ENCODE assay signal across 8 cellular contexts in the genomic region with DNA sequence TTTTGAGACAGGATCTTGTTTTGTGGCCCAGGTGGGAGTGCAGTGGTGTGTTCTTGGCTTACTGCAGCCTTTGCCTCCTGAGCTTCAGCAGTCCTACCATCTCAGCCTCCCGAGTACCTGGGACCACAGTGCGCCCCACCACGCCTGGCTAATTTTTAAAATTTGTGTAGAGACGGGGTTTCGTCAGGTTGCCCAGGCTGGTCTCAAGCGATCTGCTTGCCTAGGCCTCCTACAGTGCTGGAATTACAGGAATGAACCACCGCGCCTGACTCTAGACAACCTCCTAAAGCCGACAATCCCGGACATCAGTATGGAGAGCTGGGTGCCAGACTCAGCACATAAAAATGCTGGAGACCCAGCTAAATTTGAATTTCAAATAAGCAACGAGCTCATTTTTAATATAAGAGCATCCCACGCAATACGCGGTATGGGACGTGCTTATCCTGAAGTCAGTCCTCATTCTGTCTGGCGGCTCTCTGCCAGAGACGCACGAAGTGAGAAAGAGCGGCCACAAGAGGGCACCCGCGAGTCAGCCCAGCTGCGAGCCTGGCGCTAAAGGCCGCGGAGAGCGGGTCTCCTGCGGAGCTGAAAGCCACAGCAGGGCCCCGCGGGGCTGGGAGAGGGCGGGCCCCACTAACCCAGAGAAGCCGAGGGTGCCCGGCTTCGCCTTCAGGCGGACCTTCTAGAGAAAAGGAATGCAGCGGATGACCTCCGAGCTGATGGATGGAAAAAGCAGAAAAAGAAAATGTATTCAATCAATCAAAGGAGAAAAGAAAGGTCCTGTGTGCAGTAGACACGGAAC. TPM values are rescaled to one million over a fixed set of nuclear protein-coding genes. Genes with fewer than 3 reads are reported as not detected.
DNase-seq lines count a peak whose midpoint lies in the region; ATAC-seq and TF ChIP-seq lines count a peak whose summit lies in the region.

No MANE protein-coding gene starts in this region.

- peak overlapping the region; percentile 55 for H3K4me3 Mint-ChIP-seq in GM23338

- no peak overlapping the region for H3K27ac Mint-ChIP-seq in GM23338

- no peaks in the 10 kb centered on the region; the same call in 1 of the 3 replicates for H3K36me3 Mint-ChIP-seq in GM23338 (ENCODE audit: low read depth)

- H3K4me1 ChIP-seq in ES-I3 (ENCODE audit: insufficient read depth, low read length) (peaks cover 3% of the 10 kb centered on the region; the same call in 1 of the 2 replicates), GM23338 (ENCODE audit: insufficient read depth) (peaks cover 17% of the 10 kb centered on the region), SK-N-SH (ENCODE audit: control insufficient read depth in 1 of 2, insufficient read depth in 2 of 2, low read depth in 1 of 2, low read length in 1 of 2) (peaks cover 7 to 28% of the 10 kb centered on the region in 2 experiments; a peak in 2 of 4 replicates), upper lobe of right lung (peaks cover 12% of the 10 kb centered on the region)

- H3K4me2 ChIP-seq in GM23338 (peak overlapping the region; percentile 80), SK-N-SH (peak overlapping the region; percentile 67)

- H3K79me2 ChIP-seq in GM23338 (replicated peaks; ENCODE audit: insufficient read depth) (no peaks in the 10 kb centered on the region), SK-N-SH (ENCODE audit: insufficient read depth) (no peaks in the 10 kb centered on the region)

- peak overlapping the region; percentile 47 for H3K4me3 ChIP-seq in GM23338
- no peak overlapping the region for H3K4me3 ChIP-seq in LNCaP clone FGC (ENCODE audit: low read depth, low read length)
- H3K4me3 ChIP-seq in SK-N-SH (ENCODE audit: low read depth in 2 of 2, low read length in 1 of 2), result peak overlapping the region; percentile 2 to 37; a peak in 2 of 4 replicates
- H3K4me3 ChIP-seq in upper lobe of right lung, result no peak overlapping the region

- ATAC-seq in GM23338 (peak; percentile 72), upper lobe of right lung (peak; percentile 92)

- H3K27ac ChIP-seq in GM23338 (ENCODE audit: low read depth) (no peak overlapping the region), SK-N-SH (ENCODE audit: low read depth in 2 of 2, low read length in 1 of 2) (no peak overlapping the region), upper lobe of right lung (no peak overlapping the region)

- 16% methylated on average over 34 of the region's 37 CpGs for WGBS in SK-N-SH (ENCODE audit: low lambda C conversion rate)

- H3K9ac ChIP-seq in ES-I3 (ENCODE audit: low read depth, low read length) (peak overlapping the region; percentile 19; the same call in 1 of the 2 replicates), SK-N-SH (no peak overlapping the region)

- peaks cover 78% of the 10 kb centered on the region for H3K27me3 Mint-ChIP-seq in GM23338 (ENCODE audit: insufficient read depth, low read depth, poor library complexity)

- TF ChIP-seq CTCF in GM23338 (conservative IDR thresholded peaks at IDR 0.05; ENCODE audit: low read depth in 2 of 2) (peak; percentile 90 to 95), LNCaP clone FGC (IDR thresholded peaks at IDR 0.05; ENCODE audit: control insufficient read depth, extremely low read depth, insufficient read depth) (peak; percentile 86), SK-N-SH (IDR thresholded peaks at IDR 0.05) (peak; percentile 92), upper lobe of right lung (IDR thresholded peaks at IDR 0.05) (peak; percentile 96)

- no peak overlapping the region for H2AFZ ChIP-seq in GM23338
- peak overlapping the region; percentile 48; the same call in 1 of the 2 replicates for H2AFZ ChIP-seq in SK-N-SH (ENCODE audit: low read depth)

- POLR2A ChIA-PET in SK-N-SH (lab: Yijun Ruan, JAX), result interaction anchor here (0.6 kb wide), 1 partner anchor 290 kb away, joined by 3 read pairs; no protein-coding TSS in a partner anchor

- peaks cover 19% of the 10 kb centered on the region for H3K9me3 Mint-ChIP-seq in GM23338

- H3K27me3 ChIP-seq in GM23338 (ENCODE audit: insufficient read depth) (peaks cover 87% of the 10 kb centered on the region), SK-N-SH (ENCODE audit: insufficient read depth) (peaks cover 27% of the 10 kb centered on the region), upper lobe of right lung (peaks cover 73% of the 10 kb centered on the region)

- peaks cover 19% of the 10 kb centered on the region for H3K4me1 Mint-ChIP-seq in GM23338

- H3K9me3 ChIP-seq in ES-I3 (ENCODE audit: control insufficient read depth, insufficient read depth, low read length) (no peaks in the 10 kb centered on the region; the same call in 1 of the 2 replicates), SK-N-SH (no peaks in the 10 kb centered on the region), upper lobe of right lung (no peaks in the 10 kb centered on the region)

- TF ChIP-seq EP300 in SK-N-SH (IDR thresholded peaks at IDR 0.05; ENCODE audit: borderline replicate concordance in 1 of 2, low read depth in 1 of 2, low read length in 1 of 2), result no peak

- CTCF ChIA-PET in SK-N-SH (lab: Yijun Ruan, JAX), result interaction anchor here (0.6 to 4.7 kb wide), 42 partner anchors 10 to 290 kb away, joined by 3 to 73 read pairs (median 4); a partner anchor contains a TSS

- H3K9me2 ChIP-seq in GM23338 (ENCODE audit: insufficient read depth) (no peaks in the 10 kb centered on the region), SK-N-SH (no peaks in the 10 kb centered on the region)

- H3F3A ChIP-seq in GM23338 (replicated peaks; ENCODE audit: low read depth) (0 out of 2 replicates have a peak, but pooled peaks cover 8% of the 10 kb centered on the region), SK-N-SH (replicated peaks; ENCODE audit: insufficient read depth) (peaks cover 7% of the 10 kb centered on the region)

- H4K20me1 ChIP-seq in GM23338 (replicated peaks; ENCODE audit: insufficient read depth) (no peaks in the 10 kb centered on the region), SK-N-SH (ENCODE audit: insufficient read depth) (no peaks in the 10 kb centered on the region)

- peak; percentile 93 for DNase-seq in GM23338 (ENCODE audit: low spot score)
- DNase-seq in LNCaP clone FGC (ENCODE audit: low read depth), result peak; percentile 47
- DNase-seq in SK-N-SH, result peak; percentile 90
- DNase-seq in activated naive CD4-positive, alpha-beta T cell treated with Interleukin-2 at 50 U/mL for 16 hours, result peak; percentile 88
- DNase-seq in glomerular visceral epithelial cell (ENCODE audit: extremely low spot score), result peak; percentile 88
- DNase-seq in posterior cingulate gyrus, result peak; percentile 72 to 98 (median 90)
- DNase-seq in upper lobe of right lung, result peak; percentile 92

- intact Hi-C loops in posterior cingulate gyrus (cut with DNase I) (loop anchor here (5.0 kb wide), 1 partner anchor 43 kb away; a partner anchor contains a TSS), upper lobe of right lung (cut with DNase I) (no loop called here)

- TF ChIP-seq RAD21 in SK-N-SH (IDR thresholded peaks at IDR 0.05; ENCODE audit: low read length), result peak; percentile 87

- H3K36me3 ChIP-seq in ES-I3 (ENCODE audit: insufficient read depth, low read length), result no peaks in the 10 kb centered on the region
- no peaks in the 10 kb centered on the region for H3K36me3 ChIP-seq in GM23338 (ENCODE audit: insufficient read depth)
- no peaks in the 10 kb centered on the region for H3K36me3 ChIP-seq in SK-N-SH (replicated peaks in 1 of 2; ENCODE audit: control insufficient read depth in 1 of 2, insufficient read depth in 2 of 2, low read length in 1 of 2)
- no peaks in the 10 kb centered on the region for H3K36me3 ChIP-seq in upper lobe of right lung

TF ChIP-seq in GM23338, 12 proteins besides CTCF, POLR2A, EP300 and RAD21:
- TF ChIP-seq EZH2 (IDR thresholded peaks at IDR 0.05; ENCODE audit: low read depth, unreplicated experiment), result peak; percentile 6
- TF ChIP-seq EZH2phosphoT487 (IDR thresholded peaks at IDR 0.05; ENCODE audit: unreplicated experiment), result no peak

RNA-seq across cellular contexts. Expression of a gene that starts 7.1 kb away (rescaled TPM):
- total RNA-seq in GM23338 (2014; rRNA removed; shearing (Covaris generic)), result 0.31 and 1.0 TPM in 2 replicates
- polyA plus RNA-seq in GM23338 (2016; fragmentation: Nextera tagmentation; extraction: Ambion mirVana) (8.0 and 9.0 TPM in 2 replicates), SK-N-SH (2012; rRNA removed) (3.3 TPM in 2 replicates)
- 1.4 and 3.9 TPM in 2 replicates for polyA plus RNA-seq in SK-N-SH (2012; cell fraction: cytosol; rRNA removed)
- polyA plus RNA-seq in SK-N-SH (2012; cell fraction: nucleus; rRNA removed), result 1.7 and 4.5 TPM in 2 replicates
- total RNA-seq in upper lobe of right lung, result not detected

RNA-seq across cellular contexts. Expression of a gene that starts 17.6 kb away (rescaled TPM):
- total RNA-seq in GM23338 (2014; rRNA removed; shearing (Covaris generic)), result not detected in 2 replicates
- polyA plus RNA-seq in GM23338 (2016; fragmentation: Nextera tagmentation; extraction: Ambion mirVana) (0.68 and 1.5 TPM in 2 replicates), SK-N-SH (2012; rRNA removed) (1.9 and 2.3 TPM in 2 replicates)
- 0.72 and 1.1 TPM in 2 replicates for polyA plus RNA-seq in SK-N-SH (2012; cell fraction: cytosol; rRNA removed)
- 0.52 and 0.54 TPM in 2 replicates for polyA plus RNA-seq in SK-N-SH (2012; cell fraction: nucleus; rRNA removed)
- not detected for total RNA-seq in upper lobe of right lung

RNA-seq across cellular contexts. Expression of a gene that starts 20.9 kb away (rescaled TPM):
- 41.0 and 41.3 TPM in 2 replicates for total RNA-seq in GM23338 (2014; rRNA removed; shearing (Covaris generic))
- polyA plus RNA-seq in GM23338 (2016; fragmentation: Nextera tagmentation; extraction: Ambion mirVana) (104 and 114 TPM in 2 replicates), SK-N-SH (2012; rRNA removed) (43.5 and 62.3 TPM in 2 replicates)
- 33.7 and 40.0 TPM in 2 replicates for polyA plus RNA-seq in SK-N-SH (2012; cell fraction: cytosol; rRNA removed)
- 41.9 and 53.5 TPM in 2 replicates for polyA plus RNA-seq in SK-N-SH (2012; cell fraction: nucleus; rRNA removed)
- total RNA-seq in upper lobe of right lung, result 42.8 TPM

RNA-seq across cellular contexts. Expression of a gene that starts 20.9 kb away (rescaled TPM):
- 51.5 and 67.7 TPM in 2 replicates for total RNA-seq in GM23338 (2014; rRNA removed; shearing (Covaris generic))
- polyA plus RNA-seq in GM23338 (2016; fragmentation: Nextera tagmentation; extraction: Ambion mirVana), result 56.6 and 59.6 TPM in 2 replicates
- 47.4 and 49.1 TPM in 2 replicates for polyA plus RNA-seq in SK-N-SH (2012; rRNA removed)
- polyA plus RNA-seq in SK-N-SH (2012; cell fraction: cytosol; rRNA removed), result 21.2 and 31.5 TPM in 2 replicates
- 99.3 and 109 TPM in 2 replicates for polyA plus RNA-seq in SK-N-SH (2012; cell fraction: nucleus; rRNA removed)
- total RNA-seq in upper lobe of right lung, result 44.6 TPM

RNA-seq across cellular contexts. Expression of a gene that starts 28.2 kb away (rescaled TPM):
- 33.9 and 43.9 TPM in 2 replicates for total RNA-seq in GM23338 (2014; rRNA removed; shearing (Covaris generic))
- polyA plus RNA-seq in GM23338 (2016; fragmentation: Nextera tagmentation; extraction: Ambion mirVana) (30.8 and 33.0 TPM in 2 replicates), SK-N-SH (2012; rRNA removed) (25.3 and 32.5 TPM in 2 replicates)
- polyA plus RNA-seq in SK-N-SH (2012; cell fraction: cytosol; rRNA removed), result 18.1 and 23.5 TPM in 2 replicates
- polyA plus RNA-seq in SK-N-SH (2012; cell fraction: nucleus; rRNA removed), result 20.0 and 23.3 TPM in 2 replicates
- total RNA-seq in upper lobe of right lung, result 21.2 TPM

Comparison
In these comparisons a context has a peak if more than half of its experiments do, and no peak if none do; other contexts are left out.
1. H3K4me3 ChIP-seq: peak in GM23338 (single experiment) and SK-N-SH (2 of 2); none in LNCaP clone FGC (single experiment) and upper lobe of right lung (single experiment).
2. Peak in every context shown above with its lines, with median percentiles within 50 percentile points of each other: DNase-seq and CTCF ChIP-seq.